Comparison of ENCODE assay signal across 8 cellular contexts in the genomic region with DNA sequence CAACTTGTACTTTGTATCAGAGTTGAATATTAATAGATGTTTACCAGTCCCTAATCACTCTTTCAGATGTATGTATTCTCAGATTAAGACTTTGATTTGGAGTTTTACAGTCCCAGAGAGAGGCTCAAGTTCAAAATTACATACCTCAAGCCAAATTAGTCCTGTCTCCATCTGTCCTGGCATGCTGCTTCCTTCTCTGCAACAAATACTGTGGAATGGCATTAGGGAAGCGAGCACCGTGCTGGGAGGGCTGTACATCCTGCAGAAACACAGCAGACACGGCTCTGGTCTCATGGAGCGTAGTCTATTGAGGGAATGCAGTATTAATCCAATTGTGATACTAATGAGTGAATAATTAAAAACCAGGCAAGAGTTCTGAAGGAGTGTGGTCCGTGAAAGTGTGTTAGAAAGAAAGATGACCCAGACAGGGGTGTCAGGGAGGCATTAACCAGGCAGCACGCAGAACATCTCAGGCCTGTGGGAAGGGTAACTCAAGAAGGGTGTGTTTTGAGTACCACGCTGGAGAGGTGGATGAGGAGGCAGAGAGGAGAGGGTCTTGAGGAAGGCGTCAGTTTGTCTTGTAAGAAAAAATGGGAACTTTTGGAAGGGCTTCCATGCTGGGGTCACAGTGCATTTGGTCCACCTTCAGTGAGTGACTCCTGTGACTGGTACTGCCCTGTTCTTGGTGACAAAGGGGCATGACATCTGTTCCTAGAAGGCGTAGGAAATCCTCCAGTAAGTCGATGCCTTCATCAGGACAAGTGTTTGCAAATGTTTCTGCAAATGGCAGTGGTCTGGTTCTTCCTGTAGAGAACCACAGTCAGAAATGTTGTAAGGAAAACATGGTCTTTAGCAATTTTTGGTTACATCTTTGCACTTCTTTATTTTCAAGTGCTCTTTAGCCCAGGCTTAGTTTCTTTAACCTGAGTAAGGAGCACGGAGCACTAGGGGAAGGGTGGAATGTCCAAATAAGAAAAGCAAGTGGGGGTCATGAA. TPM values are rescaled to one million over a fixed set of nuclear protein-coding genes. Genes with fewer than 3 reads are reported as not detected.
DNase-seq lines count a peak whose midpoint lies in the region; ATAC-seq and TF ChIP-seq lines count a peak whose summit lies in the region.

No MANE protein-coding gene starts in this region.

- no peak for DNase-seq in CD4-positive, alpha-beta T cell
- DNase-seq in LNCaP clone FGC (ENCODE audit: low read depth) (peak; percentile 81), MCF 10A (ENCODE audit: unreplicated experiment) (peak; percentile 32), DMS79 treated with DMSO at 0.1 percent for 48 hours (lab: John Stamatoyannopoulos, UW) (no peak), NCI-H2196 treated with DMSO at 0.1 percent for 48 hours (lab: John Stamatoyannopoulos, UW; ENCODE audit: unreplicated experiment) (no peak)

- TF ChIP-seq CTCF in CD4-positive, alpha-beta T cell (IDR thresholded peaks at IDR 0.05), result no peak
- TF ChIP-seq CTCF in LNCaP clone FGC (IDR thresholded peaks at IDR 0.05; ENCODE audit: control insufficient read depth, extremely low read depth, insufficient read depth) (no peak), MCF 10A (IDR thresholded peaks at IDR 0.05; ENCODE audit: unreplicated experiment) (no peak)

- peaks cover 25% of the 10 kb centered on the region for H3K4me1 ChIP-seq in mucosa of stomach (ENCODE audit: control insufficient read depth, insufficient read depth, low read length)

- CTCF ChIA-PET in CD4-positive, alpha-beta T cell (lab: Charles Lee), result no interaction called here
- CTCF ChIA-PET in MCF 10A (lab: Yijun Ruan, JAX), result interaction anchor here (0.6 to 1.3 kb wide), 6 partner anchors 9 to 801 kb away, joined by 3 to 5 read pairs (median 4); no protein-coding TSS in a partner anchor

- peaks cover 44% of the 10 kb centered on the region for H3K4me1 Mint-ChIP-seq in CD4-positive, alpha-beta T cell (ENCODE audit: low read depth)
- H3K4me1 Mint-ChIP-seq in MCF 10A (ENCODE audit: insufficient read depth, unreplicated experiment), result peaks cover 48% of the 10 kb centered on the region

- H3K4me3 ChIP-seq in LNCaP clone FGC (ENCODE audit: low read depth, low read length) (peak overlapping the region; percentile 87), mucosa of stomach (ENCODE audit: low read length) (peak overlapping the region; percentile 63)

- no peaks in the 10 kb centered on the region for H3K36me3 ChIP-seq in mucosa of stomach (ENCODE audit: control insufficient read depth, insufficient read depth, low read length)

- peak overlapping the region; percentile 77 for H3K27ac Mint-ChIP-seq in CD4-positive, alpha-beta T cell
- H3K27ac Mint-ChIP-seq in MCF 10A (ENCODE audit: low read depth, unreplicated experiment), result peak overlapping the region; percentile 77

- no peak for ATAC-seq in CD4-positive, alpha-beta T cell (ENCODE audit: poor library complexity)
- ATAC-seq in GM19463 (IDR thresholded peaks at IDR 0.05; ENCODE audit: unreplicated experiment) (no peak), GM19467 (IDR thresholded peaks at IDR 0.05; ENCODE audit: unreplicated experiment) (no peak)

- peaks cover 4% of the 10 kb centered on the region for H3K9me3 Mint-ChIP-seq in CD4-positive, alpha-beta T cell
- no peaks in the 10 kb centered on the region for H3K9me3 Mint-ChIP-seq in MCF 10A (ENCODE audit: unreplicated experiment)

- peaks cover 7% of the 10 kb centered on the region for H3K36me3 Mint-ChIP-seq in CD4-positive, alpha-beta T cell (ENCODE audit: low read depth)
- peaks cover 21% of the 10 kb centered on the region for H3K36me3 Mint-ChIP-seq in MCF 10A (ENCODE audit: insufficient read depth, unreplicated experiment)

- peak overlapping the region; percentile 99 for H3K4me3 Mint-ChIP-seq in CD4-positive, alpha-beta T cell
- peak overlapping the region; percentile 80 for H3K4me3 Mint-ChIP-seq in MCF 10A (ENCODE audit: unreplicated experiment)

- peak overlapping the region; percentile 72 for H3K9ac ChIP-seq in mucosa of stomach (ENCODE audit: low read length)

- TSS peak; percentile 52 for BruUV-seq in MCF 10A (replicated peaks; lab: Mats Ljungman, UMichigan)

- intact Hi-C loops in CD4-positive, alpha-beta T cell (cut with DNase I, micrococcal nuclease), result loop anchor here in 1 of 2 experiments (5.0 kb wide), 2 partner anchors 235 to 355 kb away; a partner anchor contains a TSS
- intact Hi-C loops in MCF 10A (cut with micrococcal nuclease), result loop anchor here (5.0 kb wide), 2 partner anchors 70 to 210 kb away; a partner anchor contains a TSS

- no peaks in the 10 kb centered on the region for H3K9me3 ChIP-seq in CD4-positive, alpha-beta T cell (ENCODE audit: control insufficient read depth, low read length)
- no peaks in the 10 kb centered on the region for H3K9me3 ChIP-seq in mucosa of stomach (ENCODE audit: control insufficient read depth, low read length)

- POLR2A ChIA-PET in CD4-positive, alpha-beta T cell (lab: Charles Lee), result interaction anchor here (0.7 to 2.8 kb wide), 6 partner anchors 11 to 235 kb away, joined by 3 to 16 read pairs (median 4); a partner anchor contains a TSS
- POLR2A ChIA-PET in MCF 10A (lab: Yijun Ruan, JAX), result interaction anchor here (0.6 to 6.1 kb wide), 22 partner anchors 9 to 1371 kb away, joined by 3 to 76 read pairs (median 4); a partner anchor contains a TSS

- no peaks in the 10 kb centered on the region for H3K27me3 Mint-ChIP-seq in CD4-positive, alpha-beta T cell
- no peaks in the 10 kb centered on the region for H3K27me3 Mint-ChIP-seq in MCF 10A (ENCODE audit: insufficient read depth, unreplicated experiment)

- no peak overlapping the region for H3K27ac ChIP-seq in CD4-positive, alpha-beta T cell (ENCODE audit: low read depth, low read length)

- no peaks in the 10 kb centered on the region for H3K27me3 ChIP-seq in CD4-positive, alpha-beta T cell (ENCODE audit: control insufficient read depth, insufficient read depth, low read length)
- H3K27me3 ChIP-seq in mucosa of stomach (ENCODE audit: control insufficient read depth, insufficient read depth, low read length), result no peaks in the 10 kb centered on the region

RNA-seq across cellular contexts. Expression of a gene that starts 1.6 kb away (rescaled TPM):
- total RNA-seq in CD4-positive, alpha-beta T cell, result 10 to 100 TPM; 26.7 to 28.7 TPM
- total RNA-seq in MCF 10A (2022), result 87.4 and 88.6 TPM in 2 replicates

Comparison
In these comparisons a context has a peak if more than half of its experiments do, and no peak if none do; other contexts are left out.
1. DNase-seq: peak in LNCaP clone FGC (single experiment) and MCF 10A (single experiment); none in CD4-positive, alpha-beta T cell (0 of 10), DMS79 treated with DMSO at 0.1 percent for 48 hours (single experiment) and NCI-H2196 treated with DMSO at 0.1 percent for 48 hours (single experiment).